In genomic region chr2:156253765-156254164, GRCh38 we compare ENCODE assay signal across 16 cellular contexts.
A peak's percentile ranks its signal among the peaks of the same experiment; 100 is the strongest.
DNase-seq lines count a peak whose midpoint lies in the region; ATAC-seq, FAIRE-seq and TF ChIP-seq lines count a peak whose summit lies in the region.
"Had no signal": no experiment of that assay in that cellular context is flagged by ENCODE, and none has a peak within 500 bp of the region (broad histone marks: within the 10 kb centered on the region; RNA-seq: fewer than 3 reads in every experiment).

No MANE protein-coding gene starts in this region.

- BruUV-seq in K562 (replicated peaks; lab: Mats Ljungman, UMichigan) = no TSS peak

- H3K4me2 ChIP-seq in K562 (ENCODE audit: insufficient read depth, low read length) (peak overlapping the region; percentile 70), keratinocyte (ENCODE audit: control insufficient read depth, extremely low read depth, insufficient read depth, low read depth, low read length) (peak overlapping the region; percentile 5)

- 6% methylated on average over 2 of the region's 2 CpGs for WGBS in K562 (ENCODE audit: insufficient coverage, low coverage, missing lambda C conversion rate)
- 73 to 85% (median 80%) methylated on average over 2 of the region's 2 CpGs for WGBS in stomach, 5 donors

- dilution Hi-C loops in keratinocyte (cut with MboI; ENCODE audit: extremely low pct_ligation_motif_present, low sequenced_read_pairs) = no loop called here

- no peak overlapping the region for H3K27ac ChIP-seq in CD4-positive, alpha-beta T cell (ENCODE audit: low read depth, low read length)
- H3K27ac ChIP-seq in HUES6 (ENCODE audit: low read depth, low read length) (no peak overlapping the region), K562 (ENCODE audit: extremely low read depth, low read depth, low read length) (peak overlapping the region; percentile 63; the same call in 1 of the 3 replicates), keratinocyte (ENCODE audit: control insufficient read depth, insufficient read depth, low read length) (no peak overlapping the region), stomach (no peak overlapping the region)
- H3K27ac ChIP-seq: thoracic aorta had no signal

- FAIRE-seq in K562 (lab: Jason Lieb, UNC) (no peak), keratinocyte (lab: Jason Lieb, UNC) (no peak)
- FAIRE-seq: bronchial epithelial cell, endometrium had no signal

- H3K9ac ChIP-seq in HUES6 (ENCODE audit: low read length) (no peak overlapping the region), K562 (ENCODE audit: insufficient read depth in 1 of 2, low read depth in 2 of 2, low read length in 2 of 2) (peak overlapping the region in 1 of 2 experiments; percentile 62; a peak in 2 of 4 replicates), keratinocyte (ENCODE audit: control insufficient read depth, extremely low read depth, insufficient read depth, low read length) (no peak overlapping the region)

- H3K36me3 Mint-ChIP-seq in CD4-positive, alpha-beta T cell (ENCODE audit: low read depth) = no peaks in the 10 kb centered on the region

- CTCF ChIA-PET in CD4-positive, alpha-beta T cell (lab: Charles Lee) = no interaction called here
- CTCF ChIA-PET in K562 (lab: Yijun Ruan, JAX; ENCODE audit: low intra/inter-chr PET ratio) = no interaction called here

- no peaks in the 10 kb centered on the region for H3K4me1 Mint-ChIP-seq in CD4-positive, alpha-beta T cell (ENCODE audit: low read depth)

- H2AFZ ChIP-seq in K562 (ENCODE audit: low read depth, low read length) (peak overlapping the region; percentile 28; the same call in 1 of the 2 replicates), keratinocyte (ENCODE audit: control insufficient read depth, low read length) (no peak overlapping the region)

- H4K20me1 ChIP-seq in K562 (replicated peaks; ENCODE audit: control insufficient read depth, insufficient read depth, low read length) = no peaks in the 10 kb centered on the region
- no peaks in the 10 kb centered on the region for H4K20me1 ChIP-seq in keratinocyte (ENCODE audit: control insufficient read depth, extremely low read depth, insufficient read depth, low read length)

- intact Hi-C loops in CD4-positive, alpha-beta T cell (cut with DNase I, micrococcal nuclease) = no loop called here
- intact Hi-C loops in K562 (cut with micrococcal nuclease) (loop anchor here (2.0 kb wide), 1 partner anchor 37 kb away; no protein-coding TSS in a partner anchor), stomach (cut with DNase I; ENCODE audit: low total_unique reads) (no loop called here)

- H3K27me3 ChIP-seq in CD4-positive, alpha-beta T cell (ENCODE audit: control insufficient read depth, insufficient read depth, low read length) = no peaks in the 10 kb centered on the region
- H3K27me3 ChIP-seq in HUES6 (ENCODE audit: control insufficient read depth, insufficient read depth, low read length) = no peaks in the 10 kb centered on the region
- H3K27me3 ChIP-seq in K562 (ENCODE audit: control insufficient read depth in 2 of 2, insufficient read depth in 2 of 2, low read length in 2 of 2) = no peaks in the 10 kb centered on the region
- H3K27me3 ChIP-seq in keratinocyte (ENCODE audit: control insufficient read depth, extremely low read depth, insufficient read depth, low read length) = no peaks in the 10 kb centered on the region
- H3K27me3 ChIP-seq in stomach = no peaks in the 10 kb centered on the region

- no peak for TF ChIP-seq POLR2A in K562 (conservative IDR thresholded peaks at IDR 0.05)
- TF ChIP-seq POLR2A in stomach (IDR thresholded peaks at IDR 0.05) = no peak

- H3K4me3 ChIP-seq in HUES6 (ENCODE audit: low read depth, low read length) (peak overlapping the region; percentile 81), K562 (peak overlapping the region; percentile 47), keratinocyte (ENCODE audit: control insufficient read depth in 2 of 3, extremely low read depth in 1 of 3, insufficient read depth in 2 of 3, low read depth in 1 of 3, low read length in 3 of 3) (peak overlapping the region in 1 of 3 experiments; percentile 54), stomach (no peak overlapping the region)
- H3K4me3 ChIP-seq: thoracic aorta had no signal

- H3K9me3 ChIP-seq in CD4-positive, alpha-beta T cell (ENCODE audit: control insufficient read depth, low read length) = no peaks in the 10 kb centered on the region
- H3K9me3 ChIP-seq in HUES6 (ENCODE audit: control insufficient read depth, insufficient read depth, low read depth, low read length) (peaks cover 8% of the 10 kb centered on the region), K562 (replicated peaks; ENCODE audit: control insufficient read depth, insufficient read depth, low read depth, low read length) (no peaks in the 10 kb centered on the region; the same call in 1 of the 2 replicates), keratinocyte (ENCODE audit: control insufficient read depth, low read depth, low read length) (no peaks in the 10 kb centered on the region), stomach (no peaks in the 10 kb centered on the region)
- H3K9me3 ChIP-seq: thoracic aorta had no signal

- in situ Hi-C loops in K562 (cut with MboI) = no loop called here

- DNase-seq in CD4-positive, alpha-beta T cell = no peak
- DNase-seq in K562 (ENCODE audit: extremely low read depth in 1 of 4, low spot score in 3 of 4) (no peak), keratinocyte (ENCODE audit: low read depth, low spot score) (no peak), stomach (no peak), NAMALWA (ENCODE audit: low spot score) (no peak), D341Med (ENCODE audit: low spot score) (no peak)
- DNase-seq: activated effector memory CD4-positive, alpha-beta T cell treated with anti-CD3 and anti-CD28 coated beads, Interleukin-2, amount 50 U/mL, for 16 hours; HCEC 1CT; head of caudate nucleus; Kasumi-1; NCI-H524 treated with DMSO at 0.1 percent for 48 hours had no signal

- H3K36me3 ChIP-seq in HUES6 (ENCODE audit: control insufficient read depth, insufficient read depth, low read length) (peaks cover 9% of the 10 kb centered on the region), K562 (ENCODE audit: control insufficient read depth, insufficient read depth, low read length) (no peaks in the 10 kb centered on the region), keratinocyte (ENCODE audit: control insufficient read depth in 2 of 2, extremely low read depth in 1 of 2, insufficient read depth in 2 of 2, low read length in 2 of 2) (no peaks in the 10 kb centered on the region), stomach (no peaks in the 10 kb centered on the region)
- H3K36me3 ChIP-seq: thoracic aorta had no signal

- no peak for TF ChIP-seq RAD21 in K562 (CRISPR knock-in tag; conservative IDR thresholded peaks at IDR 0.05 in 1 of 2, IDR thresholded peaks at IDR 0.05 in 1 of 2)

- POLR2A ChIA-PET in CD4-positive, alpha-beta T cell (lab: Charles Lee) = no interaction called here
- POLR2A ChIA-PET in K562 (lab: Yijun Ruan, JAX) = no interaction called here

- H3K9me3 Mint-ChIP-seq in CD4-positive, alpha-beta T cell = no peaks in the 10 kb centered on the region

- peaks cover 14% of the 10 kb centered on the region for H3K27me3 Mint-ChIP-seq in CD4-positive, alpha-beta T cell

- TF ChIP-seq CTCF in CD4-positive, alpha-beta T cell (IDR thresholded peaks at IDR 0.05) = no peak
- no peak for TF ChIP-seq CTCF in K562 (IDR thresholded peaks at IDR 0.05 in 2 of 3, conservative IDR thresholded peaks at IDR 0.05 in 1 of 3; ENCODE audit: insufficient read depth in 2 of 3, low read depth in 1 of 3, low read length in 3 of 3)
- no peak for TF ChIP-seq CTCF in keratinocyte (optimal IDR thresholded peaks at IDR 0.05 in 1 of 3, IDR thresholded peaks at IDR 0.05 in 1 of 3, conservative IDR thresholded peaks at IDR 0.05 in 1 of 3; ENCODE audit: extremely low read depth in 1 of 3, insufficient read depth in 2 of 3, low read length in 3 of 3)
- no peak for TF ChIP-seq CTCF in stomach (IDR thresholded peaks at IDR 0.05)

- peak overlapping the region; percentile 90 for H3K4me3 Mint-ChIP-seq in CD4-positive, alpha-beta T cell

- H3K4me1 ChIP-seq in HUES6 (ENCODE audit: control insufficient read depth, insufficient read depth, low read length) = no peaks in the 10 kb centered on the region
- no peaks in the 10 kb centered on the region; a peak in 1 of 5 replicates for H3K4me1 ChIP-seq in K562 (replicated peaks in 1 of 2; ENCODE audit: control insufficient read depth in 2 of 2, insufficient read depth in 2 of 2, low read length in 2 of 2)
- H3K4me1 ChIP-seq in keratinocyte (ENCODE audit: control insufficient read depth, extremely low read depth, insufficient read depth, low read length) = no peaks in the 10 kb centered on the region
- no peaks in the 10 kb centered on the region for H3K4me1 ChIP-seq in stomach

- TF ChIP-seq EP300 in K562 (IDR thresholded peaks at IDR 0.05; ENCODE audit: low read length) (no peak), stomach (IDR thresholded peaks at IDR 0.05) (no peak)

- no peak for ATAC-seq in CD4-positive, alpha-beta T cell (ENCODE audit: poor library complexity)
- ATAC-seq in K562 (peak; percentile 88), GM18520 (IDR thresholded peaks at IDR 0.05; ENCODE audit: unreplicated experiment) (no peak)

- H3K79me2 ChIP-seq in K562 (ENCODE audit: control insufficient read depth, insufficient read depth, low read length) (peaks cover 27% of the 10 kb centered on the region), keratinocyte (ENCODE audit: control insufficient read depth, insufficient read depth, low read length) (peaks cover 7% of the 10 kb centered on the region)

- no peak overlapping the region for H3K27ac Mint-ChIP-seq in CD4-positive, alpha-beta T cell

- H3K9me1 ChIP-seq in K562 (ENCODE audit: control insufficient read depth, insufficient read depth, low read length) = no peaks in the 10 kb centered on the region
- H3K9me1 ChIP-seq in keratinocyte (ENCODE audit: control insufficient read depth, extremely low read depth, insufficient read depth, low read length) = no peaks in the 10 kb centered on the region

TF ChIP-seq in K562, 482 proteins besides CTCF, POLR2A, EP300 and RAD21:
- peak; percentile 51 for TF ChIP-seq RBM25 (IDR thresholded peaks at IDR 0.05; ENCODE audit: low read depth, low read length, severe bottlenecking)
- TF ChIP-seq PHB (CRISPR knock-in tag; IDR thresholded peaks at IDR 0.05) = no peak
- TF ChIP-seq MCM7 (IDR thresholded peaks at IDR 0.05) = no peak
- TF ChIP-seq MEF2A (IDR thresholded peaks at IDR 0.05; ENCODE audit: control insufficient read depth, low read depth, low read length) = no peak
- peak in 1 of 2 experiments; percentile 20; a peak in 1 of 4 replicates for TF ChIP-seq MAZ (CRISPR knock-in tag; conservative IDR thresholded peaks at IDR 0.05 in 1 of 2, IDR thresholded peaks at IDR 0.05 in 1 of 2)
TF ChIP-seq in K562: peak in this region for 2.

Comparison
In these comparisons a context has a peak if more than half of its experiments do, and no peak if none do; other contexts are left out.
1. H3K4me3 ChIP-seq: peak in HUES6 (single experiment) and K562 (single experiment); none in stomach (0 of 4).